In genomic region chr5:159971931-159972461, GRCh38 we compare ENCODE assay signal across 9 cellular contexts. TPM values are rescaled to one million over a fixed set of nuclear protein-coding genes. Genes with fewer than 3 reads are reported as not detected.
DNase-seq lines count a peak whose midpoint lies in the region; ATAC-seq and TF ChIP-seq lines count a peak whose summit lies in the region.
"Had no signal": no experiment of that assay in that cellular context is flagged by ENCODE, and none has a peak within 500 bp of the region (broad histone marks: within the 10 kb centered on the region; RNA-seq: fewer than 3 reads in every experiment).

No MANE protein-coding gene starts in this region.

- H3K4me1 Mint-ChIP-seq in activated T-cell treated with anti-CD3 and anti-CD28 coated beads, Interleukin-2, amount 50 U/mL, for 72 hours (ENCODE audit: low read depth): peaks cover 8% of the 10 kb centered on the region
- H3K4me1 Mint-ChIP-seq in activated T-cell treated with anti-CD3 and anti-CD28 coated beads, Interleukin-2, amount 50 U/mL, for 24 hours (ENCODE audit: low read depth): peaks cover 9% of the 10 kb centered on the region
- peaks cover 8% of the 10 kb centered on the region for H3K4me1 Mint-ChIP-seq in memory B cell
- H3K4me1 Mint-ChIP-seq in CD8-positive, alpha-beta T cell (ENCODE audit: low read depth): peaks cover 11% of the 10 kb centered on the region

- WGBS in urinary bladder: 1% methylated on average over 76 of the region's 76 CpGs

- ATAC-seq in activated T-cell treated with anti-CD3 and anti-CD28 coated beads, Interleukin-2, amount 50 U/mL, for 72 hours (replicated peaks in 1 of 2): peak; percentile 32 to 40
- ATAC-seq in memory B cell (ENCODE audit: low read depth) (peak; percentile 48), HG02885 (IDR thresholded peaks at IDR 0.05; ENCODE audit: poor library complexity, unreplicated experiment) (no peak), GM19395 (IDR thresholded peaks at IDR 0.05; ENCODE audit: unreplicated experiment) (no peak)
- no peak for ATAC-seq in CD8-positive, alpha-beta T cell

- intact Hi-C loops in CD8-positive, alpha-beta T cell (cut with DNase I, micrococcal nuclease): no loop called here

- H3K36me3 Mint-ChIP-seq in activated T-cell treated with anti-CD3 and anti-CD28 coated beads, Interleukin-2, amount 50 U/mL, for 72 hours (ENCODE audit: insufficient read depth in 2 of 2): peaks cover 0 to 3% of the 10 kb centered on the region in 2 donors
- no peaks in the 10 kb centered on the region for H3K36me3 Mint-ChIP-seq in activated T-cell treated with anti-CD3 and anti-CD28 coated beads, Interleukin-2, amount 50 U/mL, for 24 hours (ENCODE audit: low read depth)
- no peaks in the 10 kb centered on the region for H3K36me3 Mint-ChIP-seq in memory B cell
- H3K36me3 Mint-ChIP-seq in CD8-positive, alpha-beta T cell: no peaks in the 10 kb centered on the region

- no peaks in the 10 kb centered on the region for H3K36me3 ChIP-seq in urinary bladder (ENCODE audit: insufficient read depth)
- H3K36me3 ChIP-seq in CD8-positive, alpha-beta T cell (ENCODE audit: insufficient read depth, low read length): no peaks in the 10 kb centered on the region

- no peak for TF ChIP-seq CTCF in epithelial cell of proximal tubule (conservative IDR thresholded peaks at IDR 0.05; ENCODE audit: low read depth, low read length)
- no peak for TF ChIP-seq CTCF in CD8-positive, alpha-beta T cell (IDR thresholded peaks at IDR 0.05)

- peak overlapping the region in 1 of 2 donors; percentile 54 for H3K4me3 Mint-ChIP-seq in activated T-cell treated with anti-CD3 and anti-CD28 coated beads, Interleukin-2, amount 50 U/mL, for 72 hours
- H3K4me3 Mint-ChIP-seq in activated T-cell treated with anti-CD3 and anti-CD28 coated beads, Interleukin-2, amount 50 U/mL, for 24 hours: no peak overlapping the region
- H3K4me3 Mint-ChIP-seq in memory B cell: no peak overlapping the region
- H3K4me3 Mint-ChIP-seq in CD8-positive, alpha-beta T cell: no peak overlapping the region

- H3K27ac ChIP-seq in urinary bladder (ENCODE audit: low read depth): no peak overlapping the region
- no peak overlapping the region for H3K27ac ChIP-seq in CD8-positive, alpha-beta T cell (ENCODE audit: low read depth, low read length)

- peak overlapping the region; percentile 40 for H3K4me3 ChIP-seq in epithelial cell of proximal tubule (ENCODE audit: low read depth, low read length)
- peak overlapping the region; percentile 22 for H3K4me3 ChIP-seq in urinary bladder (ENCODE audit: low read depth, low read length)
- no peak overlapping the region for H3K4me3 ChIP-seq in CD8-positive, alpha-beta T cell (ENCODE audit: low read depth, low read length)

- H3K9me3 ChIP-seq in CD8-positive, alpha-beta T cell (ENCODE audit: low read length): no peaks in the 10 kb centered on the region

- CTCF ChIA-PET in CD8-positive, alpha-beta T cell (lab: Charles Lee): no interaction called here

- H3K4me1 ChIP-seq in urinary bladder (ENCODE audit: insufficient read depth): no peaks in the 10 kb centered on the region
- no peaks in the 10 kb centered on the region for H3K4me1 ChIP-seq in CD8-positive, alpha-beta T cell (ENCODE audit: insufficient read depth, low read length)

- DNase-seq in activated T-cell treated with anti-CD3 and anti-CD28 coated beads, Interleukin-2, amount 50 U/mL, for 72 hours: no peak
- no peak for DNase-seq in activated T-cell treated with anti-CD3 and anti-CD28 coated beads, Interleukin-2, amount 50 U/mL, for 24 hours
- no peak for DNase-seq in epithelial cell of proximal tubule (ENCODE audit: low read depth)
- peak in 1 of 2 donors; percentile 25 for DNase-seq in memory B cell (ENCODE audit: low spot score in 2 of 2)
- DNase-seq in CD8-positive, alpha-beta T cell: no peak

- POLR2A ChIA-PET in CD8-positive, alpha-beta T cell (lab: Charles Lee): interaction anchor here (0.9 kb wide), 1 partner anchor 447 kb away, joined by 3 read pairs; the partner anchor contains the start of gene SLU7

- no peak overlapping the region for H3K27ac Mint-ChIP-seq in activated T-cell treated with anti-CD3 and anti-CD28 coated beads, Interleukin-2, amount 50 U/mL, for 72 hours
- H3K27ac Mint-ChIP-seq in activated T-cell treated with anti-CD3 and anti-CD28 coated beads, Interleukin-2, amount 50 U/mL, for 24 hours: no peak overlapping the region
- no peak overlapping the region for H3K27ac Mint-ChIP-seq in memory B cell
- no peak overlapping the region for H3K27ac Mint-ChIP-seq in CD8-positive, alpha-beta T cell

- peaks cover 73% of the 10 kb centered on the region for H3K27me3 Mint-ChIP-seq in activated T-cell treated with anti-CD3 and anti-CD28 coated beads, Interleukin-2, amount 50 U/mL, for 72 hours (ENCODE audit: low read depth)
- peaks cover 70% of the 10 kb centered on the region for H3K27me3 Mint-ChIP-seq in activated T-cell treated with anti-CD3 and anti-CD28 coated beads, Interleukin-2, amount 50 U/mL, for 24 hours
- peaks cover 18% of the 10 kb centered on the region for H3K27me3 Mint-ChIP-seq in memory B cell
- H3K27me3 Mint-ChIP-seq in CD8-positive, alpha-beta T cell (ENCODE audit: low read depth): peaks cover 59% of the 10 kb centered on the region

- peaks cover 14% of the 10 kb centered on the region for H3K27me3 ChIP-seq in CD8-positive, alpha-beta T cell (ENCODE audit: insufficient read depth, low read length)

- no peaks in the 10 kb centered on the region for H3K9me3 Mint-ChIP-seq in activated T-cell treated with anti-CD3 and anti-CD28 coated beads, Interleukin-2, amount 50 U/mL, for 72 hours
- no peaks in the 10 kb centered on the region for H3K9me3 Mint-ChIP-seq in activated T-cell treated with anti-CD3 and anti-CD28 coated beads, Interleukin-2, amount 50 U/mL, for 24 hours
- no peaks in the 10 kb centered on the region for H3K9me3 Mint-ChIP-seq in memory B cell
- no peaks in the 10 kb centered on the region for H3K9me3 Mint-ChIP-seq in CD8-positive, alpha-beta T cell

RNA-seq across cellular contexts. Expression of gene TTC1, which starts 36.9 kb away (rescaled TPM):
- 10 to 100 TPM; 46.8 to 50.5 TPM for total RNA-seq in activated T-cell treated with anti-CD3 and anti-CD28 coated beads, Interleukin-2, amount 50 U/mL, for 72 hours
- total RNA-seq in epithelial cell of proximal tubule (50.3 and 65.1 TPM in 2 replicates), urinary bladder (38.2 TPM)
- 44.0 TPM for polyA plus RNA-seq in urinary bladder
- total RNA-seq in CD8-positive, alpha-beta T cell: 10 to 100 TPM; 12.6 to 14.3 TPM

RNA-seq across cellular contexts. Expression of gene ADRA1B, which starts 55.7 kb away (rescaled TPM):
- total RNA-seq in activated T-cell treated with anti-CD3 and anti-CD28 coated beads, Interleukin-2, amount 50 U/mL, for 72 hours: not detected
- 4.0 and 5.9 TPM in 2 replicates for total RNA-seq in epithelial cell of proximal tubule
- 0.63 TPM for total RNA-seq in urinary bladder
- 0.29 TPM for polyA plus RNA-seq in urinary bladder
- not detected for total RNA-seq in CD8-positive, alpha-beta T cell
- total RNA-seq: T-helper 1 cell treated with Interleukin-12 subunit alpha and Interleukin-12 subunit beta and Interleukin-4 antibody, amounts not matched to agents 30 ng/mL and 1 ng/mL, for 36 hours had no signal

Comparison
In these comparisons a context has a peak if more than half of its experiments do, and no peak if none do; other contexts are left out.
1. ATAC-seq: peak in activated T-cell treated with anti-CD3 and anti-CD28 coated beads, Interleukin-2, amount 50 U/mL, for 72 hours (2 of 2) and memory B cell (single experiment); none in HG02885 (single experiment), GM19395 (single experiment) and CD8-positive, alpha-beta T cell (single experiment).